Comparison of ENCODE assay signal across 19 cellular contexts in genomic region chr5:115028557-115028956, GRCh38.
"Had no signal": no experiment of that assay in that cellular context is flagged by ENCODE, and none has a peak within 500 bp of the region (broad histone marks: within the 10 kb centered on the region; RNA-seq: fewer than 3 reads in every experiment).

No MANE protein-coding gene starts in this region.

- H3K27me3 ChIP-seq: neutrophil, pancreas, right lobe of liver, tibial nerve, upper lobe of right lung, uterus had no signal

- H3K36me3 ChIP-seq: neutrophil, pancreas, right lobe of liver, thoracic aorta, tibial nerve, upper lobe of right lung, uterus had no signal

- H3K4me1 ChIP-seq: pancreas, right lobe of liver, tibial nerve, upper lobe of right lung, uterus had no signal

- H3K9me3 Mint-ChIP-seq: natural killer cell; neural crest cell; stimulated activated naive CD8-positive, alpha-beta T cell treated with anti-CD3 and anti-CD28 coated beads, Interleukin-15, Interleukin-2, amounts not matched to agents 100 ng/mL and 50 ng/mL, for 24 hours had no signal

- DNase-seq: cortex of kidney; effector memory CD8-positive, alpha-beta T cell; kidney; natural killer cell; pancreas; right lobe of liver; small intestine; stimulated activated CD4-positive, alpha-beta T cell treated with anti-CD3 and anti-CD28 coated beads, Interleukin-15, amount 100 ng/mL, for 24 hours; stimulated activated CD4-positive, alpha-beta T cell treated with anti-CD3 and anti-CD28 coated beads, Interleukin-2, amount 100 ng/mL, for 48 hours; stimulated activated naive B cell treated with anti-CD40 and anti-IgM and Interleukin-4, amounts not matched to agents 10 μg/mL and 1 μg/mL and 100 μg/mL, for 72 hours; upper lobe of right lung; uterus had no signal

- H3K9me3 ChIP-seq: neutrophil, pancreas, right lobe of liver, thoracic aorta, upper lobe of right lung, uterus had no signal

- H3K4me1 Mint-ChIP-seq: natural killer cell; neural crest cell; stimulated activated naive B cell treated with anti-CD40 and anti-IgM and Interleukin-4, amounts not matched to agents 10 μg/mL and 1 μg/mL and 100 μg/mL, for 72 hours had no signal

- H3K4me3 ChIP-seq: lung, pancreas, right lobe of liver, thoracic aorta, tibial nerve, upper lobe of right lung, uterus had no signal

- H3K4me3 Mint-ChIP-seq: effector memory CD8-positive, alpha-beta T cell; memory B cell; natural killer cell; neural crest cell; stimulated activated naive B cell treated with anti-CD40 and anti-IgM and Interleukin-4, amounts not matched to agents 10 μg/mL and 1 μg/mL and 100 μg/mL, for 72 hours; stimulated activated naive CD8-positive, alpha-beta T cell treated with anti-CD3 and anti-CD28 coated beads, Interleukin-15, Interleukin-2, amounts not matched to agents 100 ng/mL and 50 ng/mL, for 24 hours had no signal

- H3K36me3 Mint-ChIP-seq: natural killer cell; stimulated activated naive B cell treated with anti-CD40 and anti-IgM and Interleukin-4, amounts not matched to agents 10 μg/mL and 1 μg/mL and 100 μg/mL, for 72 hours had no signal

- H3K27ac ChIP-seq: neutrophil, pancreas, right lobe of liver, thoracic aorta, tibial nerve, upper lobe of right lung, uterus had no signal

- H3K27ac Mint-ChIP-seq: effector memory CD8-positive, alpha-beta T cell; memory B cell; natural killer cell; stimulated activated naive B cell treated with anti-CD40 and anti-IgM and Interleukin-4, amounts not matched to agents 10 μg/mL and 1 μg/mL and 100 μg/mL, for 72 hours; stimulated activated naive CD8-positive, alpha-beta T cell treated with anti-CD3 and anti-CD28 coated beads, Interleukin-15, Interleukin-2, amounts not matched to agents 100 ng/mL and 50 ng/mL, for 24 hours had no signal

- H3K27me3 Mint-ChIP-seq: memory B cell had no signal
